1 cellular context compared by ENCODE assay signal in genomic region chr9:97854696-97855485, GRCh38.
TF ChIP-seq lines count a peak whose summit lies in the region.

No MANE protein-coding gene starts in this region.

TF ChIP-seq in SK-N-SH treated with all-trans-retinoic acid at 6 μM for 48 hours, 23 proteins besides CTCF, POLR2A, EP300 and RAD21 (continued from another document):
- TF ChIP-seq ARNTL (CRISPR knock-in tag; IDR thresholded peaks at IDR 0.05; ENCODE audit: borderline replicate concordance, low read depth) (no peak), BACH2 (CRISPR knock-in tag; IDR thresholded peaks at IDR 0.05; ENCODE audit: borderline replicate concordance) (no peak), ZNF70 (CRISPR knock-in tag; IDR thresholded peaks at IDR 0.05) (no peak), PATZ1 (CRISPR knock-in tag; IDR thresholded peaks at IDR 0.05; ENCODE audit: borderline replicate concordance) (no peak), ZNF8 (CRISPR knock-in tag; IDR thresholded peaks at IDR 0.05) (no peak), TSHZ2 (CRISPR knock-in tag; IDR thresholded peaks at IDR 0.05) (no peak), PPARA (CRISPR knock-in tag; IDR thresholded peaks at IDR 0.05; ENCODE audit: borderline replicate concordance) (no peak), CREB5 (CRISPR knock-in tag; IDR thresholded peaks at IDR 0.05; ENCODE audit: low read depth) (no peak), CSDC2 (CRISPR knock-in tag; IDR thresholded peaks at IDR 0.05) (no peak)
